ENCODE assay signal across 8 cellular contexts in genomic region chr11:32893091-32893946, GRCh38. TPM values are rescaled to one million over a fixed set of nuclear protein-coding genes. Genes with fewer than 3 reads are reported as not detected.
A peak's percentile ranks its signal among the peaks of the same experiment; 100 is the strongest.
DNase-seq lines count a peak whose midpoint lies in the region; ATAC-seq and TF ChIP-seq lines count a peak whose summit lies in the region.

No MANE protein-coding gene starts in this region.

- no peaks in the 10 kb centered on the region for H3K9me3 Mint-ChIP-seq in natural killer cell

- peak overlapping the region; percentile 54 to 79 for H3K9ac ChIP-seq in stomach smooth muscle (ENCODE audit: low read length in 2 of 2)

- no peaks in the 10 kb centered on the region for H3K27me3 ChIP-seq in stomach smooth muscle (ENCODE audit: control insufficient read depth in 1 of 2, insufficient read depth in 2 of 2, low read length in 2 of 2)

- H3K4me3 ChIP-seq in AG04449 (ENCODE audit: low read depth, low read length) (peak overlapping the region; percentile 76), stomach smooth muscle (ENCODE audit: low read length in 2 of 2) (peak overlapping the region; percentile 68 to 89)

- H3K27ac Mint-ChIP-seq in natural killer cell: peak overlapping the region; percentile 59 to 93

- peaks cover 7% of the 10 kb centered on the region for H3K4me1 ChIP-seq in stomach smooth muscle (ENCODE audit: control insufficient read depth, insufficient read depth, low read length)

- ATAC-seq in GM18498 (IDR thresholded peaks at IDR 0.05; ENCODE audit: unreplicated experiment): peak; percentile 36
- peak; percentile 40 for ATAC-seq in HG02981 (IDR thresholded peaks at IDR 0.05; ENCODE audit: unreplicated experiment)
- ATAC-seq in natural killer cell: peak; percentile 40 to 70 (median 59)

- intact Hi-C loops in natural killer cell (cut with micrococcal nuclease): loop anchor here (5.0 to 10.0 kb wide), 3 partner anchors 124 to 1161 kb away; partner anchors contain the start of genes CAPRIN1, DEPDC7 and HIPK3

- H3K9me3 ChIP-seq in stomach smooth muscle (ENCODE audit: control insufficient read depth in 2 of 2, low read length in 2 of 2): no peaks in the 10 kb centered on the region

- H3K27me3 Mint-ChIP-seq in natural killer cell (ENCODE audit: low read depth in 2 of 2): no peaks in the 10 kb centered on the region

- H3K36me3 Mint-ChIP-seq in natural killer cell: no peaks in the 10 kb centered on the region

- peak; percentile 80 for TF ChIP-seq CTCF in AG04449 (IDR thresholded peaks at IDR 0.05; ENCODE audit: insufficient read depth, low read length, missing control alignments)
- peak; percentile 44 for TF ChIP-seq CTCF in natural killer cell (IDR thresholded peaks at IDR 0.05)

- DNase-seq in AG04449 (ENCODE audit: low read depth, low spot score) (no peak), NCI-H69 (lab: John Stamatoyannopoulos, UW) (peak; percentile 87), activated T-helper 1 cell treated with Interleukin-2 at 50 U/mL for 16 hours (ENCODE audit: low read depth) (peak; percentile 38), fibroblast of gingiva (ENCODE audit: low read depth) (peak; percentile 7), natural killer cell (peak; percentile 57)

- CTCF ChIA-PET in AG04449 (lab: Yijun Ruan, JAX): interaction anchor here (1.3 to 2.0 kb wide), 3 partner anchors 9 to 11 kb away, joined by 4 to 9 read pairs (median 4); no protein-coding TSS in a partner anchor

- POLR2A ChIA-PET in AG04449 (lab: Yijun Ruan, JAX): interaction anchor here (1.5 kb wide), 1 partner anchor 146 kb away, joined by 3 read pairs; the partner anchor contains the start of gene TCP11L1

- H3K27ac ChIP-seq in stomach smooth muscle (ENCODE audit: low read length): peak overlapping the region; percentile 20

- peak overlapping the region; percentile 94 for H3K4me3 Mint-ChIP-seq in natural killer cell

- no peaks in the 10 kb centered on the region for H3K36me3 ChIP-seq in stomach smooth muscle (ENCODE audit: control insufficient read depth in 2 of 2, insufficient read depth in 2 of 2, low read length in 2 of 2)

- peaks cover 30 to 34% of the 10 kb centered on the region in 2 donors for H3K4me1 Mint-ChIP-seq in natural killer cell

RNA-seq across cellular contexts. Expression of gene QSER1, which starts 0.7 kb away (rescaled TPM):
- 10 to 100 TPM; 14.5 to 21.5 (median 17.8) TPM for total RNA-seq in natural killer cell
